20 cellular contexts compared by ENCODE assay signal in genomic region chr2:64123740-64124139, GRCh38. TPM values are rescaled to one million over a fixed set of nuclear protein-coding genes. Genes with fewer than 3 reads are reported as not detected.
DNase-seq lines count a peak whose midpoint lies in the region; ATAC-seq and TF ChIP-seq lines count a peak whose summit lies in the region.
"Had no signal": no experiment of that assay in that cellular context is flagged by ENCODE, and none has a peak within 500 bp of the region (broad histone marks: within the 10 kb centered on the region; RNA-seq: fewer than 3 reads in every experiment).

No MANE protein-coding gene starts in this region.

- H3K4me3 Mint-ChIP-seq in activated T-cell treated with anti-CD3 and anti-CD28 coated beads, Interleukin-2, amount 50 U/mL, for 72 hours = no peak overlapping the region
- no peak overlapping the region for H3K4me3 Mint-ChIP-seq in type B pancreatic cell
- no peak overlapping the region for H3K4me3 Mint-ChIP-seq in stimulated activated naive B cell treated with anti-CD40 and anti-IgM and Interleukin-4, amounts not matched to agents 10 μg/mL and 1 μg/mL and 100 μg/mL, for 72 hours
- H3K4me3 Mint-ChIP-seq: IgD-negative memory B cell had no signal

- no peaks in the 10 kb centered on the region for H3K27me3 Mint-ChIP-seq in activated T-cell treated with anti-CD3 and anti-CD28 coated beads, Interleukin-2, amount 50 U/mL, for 72 hours (ENCODE audit: low read depth)
- H3K27me3 Mint-ChIP-seq in type B pancreatic cell = no peaks in the 10 kb centered on the region
- no peaks in the 10 kb centered on the region for H3K27me3 Mint-ChIP-seq in stimulated activated naive B cell treated with anti-CD40 and anti-IgM and Interleukin-4, amounts not matched to agents 10 μg/mL and 1 μg/mL and 100 μg/mL, for 72 hours
- H3K27me3 Mint-ChIP-seq: IgD-negative memory B cell had no signal

- H3K4me3 ChIP-seq in HEK293 (ENCODE audit: low read depth, low read length) = no peak overlapping the region

- no peaks in the 10 kb centered on the region for H3K36me3 ChIP-seq in HEK293 (ENCODE audit: control insufficient read depth in 2 of 2, insufficient read depth in 1 of 2, low read length in 2 of 2)

- H3K9me3 Mint-ChIP-seq in activated T-cell treated with anti-CD3 and anti-CD28 coated beads, Interleukin-2, amount 50 U/mL, for 72 hours = no peaks in the 10 kb centered on the region
- peaks cover 5% of the 10 kb centered on the region for H3K9me3 Mint-ChIP-seq in type B pancreatic cell
- H3K9me3 Mint-ChIP-seq in stimulated activated naive B cell treated with anti-CD40 and anti-IgM and Interleukin-4, amounts not matched to agents 10 μg/mL and 1 μg/mL and 100 μg/mL, for 72 hours = peaks cover 0 to 2% of the 10 kb centered on the region in 2 donors

- TF ChIP-seq CTCF in HEK293 (tag by site-specific recombination; IDR thresholded peaks at IDR 0.05) (no peak), type B pancreatic cell (conservative IDR thresholded peaks at IDR 0.05) (no peak)

- CTCF ChIA-PET in HEK293 (lab: Yijun Ruan, JAX) = interaction anchor here (0.8 kb wide), 1 partner anchor 74 kb away, joined by 3 read pairs; no protein-coding TSS in a partner anchor

- peaks cover 10% of the 10 kb centered on the region for H3K4me1 ChIP-seq in HEK293 (ENCODE audit: control insufficient read depth, insufficient read depth, low read length)

- H3K27ac Mint-ChIP-seq in activated T-cell treated with anti-CD3 and anti-CD28 coated beads, Interleukin-2, amount 50 U/mL, for 72 hours = peak overlapping the region; percentile 2
- H3K27ac Mint-ChIP-seq in type B pancreatic cell = peak overlapping the region; percentile 1
- H3K27ac Mint-ChIP-seq in stimulated activated naive B cell treated with anti-CD40 and anti-IgM and Interleukin-4, amounts not matched to agents 10 μg/mL and 1 μg/mL and 100 μg/mL, for 72 hours = no peak overlapping the region
- H3K27ac Mint-ChIP-seq: IgD-negative memory B cell had no signal

- H3K9me3 ChIP-seq in HEK293 (ENCODE audit: control insufficient read depth, insufficient read depth, low read depth, low read length) = no peaks in the 10 kb centered on the region

- peaks cover 1 to 5% of the 10 kb centered on the region in 2 donors for H3K36me3 Mint-ChIP-seq in activated T-cell treated with anti-CD3 and anti-CD28 coated beads, Interleukin-2, amount 50 U/mL, for 72 hours (ENCODE audit: insufficient read depth in 2 of 2)
- peaks cover 19% of the 10 kb centered on the region for H3K36me3 Mint-ChIP-seq in type B pancreatic cell
- H3K36me3 Mint-ChIP-seq in stimulated activated naive B cell treated with anti-CD40 and anti-IgM and Interleukin-4, amounts not matched to agents 10 μg/mL and 1 μg/mL and 100 μg/mL, for 72 hours = peaks cover 5 to 10% of the 10 kb centered on the region in 2 donors

- peaks cover 83% of the 10 kb centered on the region for H3K4me1 Mint-ChIP-seq in activated T-cell treated with anti-CD3 and anti-CD28 coated beads, Interleukin-2, amount 50 U/mL, for 72 hours (ENCODE audit: low read depth)
- H3K4me1 Mint-ChIP-seq in type B pancreatic cell (ENCODE audit: unreplicated experiment) = peaks cover 21% of the 10 kb centered on the region
- H3K4me1 Mint-ChIP-seq in stimulated activated naive B cell treated with anti-CD40 and anti-IgM and Interleukin-4, amounts not matched to agents 10 μg/mL and 1 μg/mL and 100 μg/mL, for 72 hours = peaks cover 11 to 30% of the 10 kb centered on the region in 2 donors

- DNase-seq in activated T-cell treated with anti-CD3 and anti-CD28 coated beads, Interleukin-2, amount 50 U/mL, for 72 hours = no peak
- DNase-seq in activated T-cell treated with anti-CD3 and anti-CD28 coated beads, Interleukin-2, amount 50 U/mL, for 48 hours = no peak
- DNase-seq in epithelial cell of prostate (ENCODE audit: low read depth, low spot score) (no peak), type B pancreatic cell (ENCODE audit: extremely low spot score, unreplicated experiment) (no peak), DMS114 treated with DMSO at 0.1 percent for 48 hours (lab: John Stamatoyannopoulos, UW; ENCODE audit: unreplicated experiment) (no peak)
- no peak for DNase-seq in stimulated activated naive B cell treated with anti-CD40 and anti-IgM and Interleukin-4, amounts not matched to agents 10 μg/mL and 1 μg/mL and 100 μg/mL, for 72 hours
- DNase-seq: AML-193, DMS53, EL, GF-D8, MV-4-11, NCI-H1694 treated with DMSO at 0.1 percent for 48 hours, NCI-H2081 treated with DMSO at 0.1 percent for 48 hours, NCI-H2171 treated with DMSO at 0.1 percent for 48 hours, NCI-H524 treated with DMSO at 0.1 percent for 48 hours, PC-3, Right ventricle myocardium superior had no signal

- POLR2A ChIA-PET in HEK293 (lab: Yijun Ruan, JAX) = interaction anchor here (0.9 kb wide), 1 partner anchor 11 kb away, joined by 3 read pairs; no protein-coding TSS in a partner anchor

- H3K27ac ChIP-seq in HEK293 (ENCODE audit: extremely low read depth, low read depth, low read length) (no peak overlapping the region), epithelial cell of prostate (peak overlapping the region; percentile 13)
- H3K27ac ChIP-seq: C4-2B had no signal

- no peak for ATAC-seq in activated T-cell treated with anti-CD3 and anti-CD28 coated beads, Interleukin-2, amount 50 U/mL, for 72 hours (replicated peaks in 1 of 2)
- no peak for ATAC-seq in stimulated activated naive B cell treated with anti-CD40 and anti-IgM and Interleukin-4, amounts not matched to agents 10 μg/mL and 1 μg/mL and 100 μg/mL, for 72 hours (replicated peaks)

TF ChIP-seq in HEK293, 187 proteins besides CTCF, POLR2A, EP300 and RAD21:
- TF ChIP-seq, protein P1, sequence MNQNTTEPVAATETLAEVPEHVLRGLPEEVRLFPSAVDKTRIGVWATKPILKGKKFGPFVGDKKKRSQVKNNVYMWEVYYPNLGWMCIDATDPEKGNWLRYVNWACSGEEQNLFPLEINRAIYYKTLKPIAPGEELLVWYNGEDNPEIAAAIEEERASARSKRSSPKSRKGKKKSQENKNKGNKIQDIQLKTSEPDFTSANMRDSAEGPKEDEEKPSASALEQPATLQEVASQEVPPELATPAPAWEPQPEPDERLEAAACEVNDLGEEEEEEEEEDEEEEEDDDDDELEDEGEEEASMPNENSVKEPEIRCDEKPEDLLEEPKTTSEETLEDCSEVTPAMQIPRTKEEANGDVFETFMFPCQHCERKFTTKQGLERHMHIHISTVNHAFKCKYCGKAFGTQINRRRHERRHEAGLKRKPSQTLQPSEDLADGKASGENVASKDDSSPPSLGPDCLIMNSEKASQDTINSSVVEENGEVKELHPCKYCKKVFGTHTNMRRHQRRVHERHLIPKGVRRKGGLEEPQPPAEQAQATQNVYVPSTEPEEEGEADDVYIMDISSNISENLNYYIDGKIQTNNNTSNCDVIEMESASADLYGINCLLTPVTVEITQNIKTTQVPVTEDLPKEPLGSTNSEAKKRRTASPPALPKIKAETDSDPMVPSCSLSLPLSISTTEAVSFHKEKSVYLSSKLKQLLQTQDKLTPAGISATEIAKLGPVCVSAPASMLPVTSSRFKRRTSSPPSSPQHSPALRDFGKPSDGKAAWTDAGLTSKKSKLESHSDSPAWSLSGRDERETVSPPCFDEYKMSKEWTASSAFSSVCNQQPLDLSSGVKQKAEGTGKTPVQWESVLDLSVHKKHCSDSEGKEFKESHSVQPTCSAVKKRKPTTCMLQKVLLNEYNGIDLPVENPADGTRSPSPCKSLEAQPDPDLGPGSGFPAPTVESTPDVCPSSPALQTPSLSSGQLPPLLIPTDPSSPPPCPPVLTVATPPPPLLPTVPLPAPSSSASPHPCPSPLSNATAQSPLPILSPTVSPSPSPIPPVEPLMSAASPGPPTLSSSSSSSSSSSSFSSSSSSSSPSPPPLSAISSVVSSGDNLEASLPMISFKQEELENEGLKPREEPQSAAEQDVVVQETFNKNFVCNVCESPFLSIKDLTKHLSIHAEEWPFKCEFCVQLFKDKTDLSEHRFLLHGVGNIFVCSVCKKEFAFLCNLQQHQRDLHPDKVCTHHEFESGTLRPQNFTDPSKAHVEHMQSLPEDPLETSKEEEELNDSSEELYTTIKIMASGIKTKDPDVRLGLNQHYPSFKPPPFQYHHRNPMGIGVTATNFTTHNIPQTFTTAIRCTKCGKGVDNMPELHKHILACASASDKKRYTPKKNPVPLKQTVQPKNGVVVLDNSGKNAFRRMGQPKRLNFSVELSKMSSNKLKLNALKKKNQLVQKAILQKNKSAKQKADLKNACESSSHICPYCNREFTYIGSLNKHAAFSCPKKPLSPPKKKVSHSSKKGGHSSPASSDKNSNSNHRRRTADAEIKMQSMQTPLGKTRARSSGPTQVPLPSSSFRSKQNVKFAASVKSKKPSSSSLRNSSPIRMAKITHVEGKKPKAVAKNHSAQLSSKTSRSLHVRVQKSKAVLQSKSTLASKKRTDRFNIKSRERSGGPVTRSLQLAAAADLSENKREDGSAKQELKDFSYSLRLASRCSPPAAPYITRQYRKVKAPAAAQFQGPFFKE (tag by site-specific recombination; IDR thresholded peaks at IDR 0.05; ENCODE audit: borderline replicate concordance) = no peak
- TF ChIP-seq ZNF146 (tag by site-specific recombination; IDR thresholded peaks at IDR 0.05) (0 out of 2 replicates have a peak, but pooled peaks have one; percentile 51), ZNF211 (tag by site-specific recombination; IDR thresholded peaks at IDR 0.05; ENCODE audit: low read depth) (0 out of 2 replicates have a peak, but pooled peaks have one; percentile 23)

RNA-seq across cellular contexts. Expression of gene PELI1, which starts 20.5 kb away (rescaled TPM):
- total RNA-seq in activated T-cell treated with anti-CD3 and anti-CD28 coated beads, Interleukin-2, amount 50 U/mL, for 72 hours = 10 to 100 TPM; 33.1 to 59.4 TPM
- total RNA-seq in type B pancreatic cell (ENCODE audit: low replicate concordance) = 57.5 and 58.2 TPM in 2 replicates
